ENCODE assay signal across 1 cellular context in genomic region chr6:3351837-3352524, GRCh38.
TF ChIP-seq lines count a peak whose summit lies in the region.

No MANE protein-coding gene starts in this region.

TF ChIP-seq in GM23338, 12 proteins besides CTCF, POLR2A, EP300 and RAD21 (continued from another document):
- TF ChIP-seq ZNF462 (CRISPR knock-in tag; IDR thresholded peaks at IDR 0.05) (no peak), NANOG (IDR thresholded peaks at IDR 0.05; ENCODE audit: borderline replicate concordance) (no peak), ZNF331 (CRISPR knock-in tag; IDR thresholded peaks at IDR 0.05; ENCODE audit: low read depth) (no peak), EZH2phosphoT487 (IDR thresholded peaks at IDR 0.05; ENCODE audit: unreplicated experiment) (no peak), POLR2AphosphoS5 (IDR thresholded peaks at IDR 0.05; ENCODE audit: low read depth) (no peak), REST (IDR thresholded peaks at IDR 0.05; ENCODE audit: unreplicated experiment) (no peak), ZNF114 (CRISPR knock-in tag; IDR thresholded peaks at IDR 0.05) (no peak), CREB1 (CRISPR knock-in tag; IDR thresholded peaks at IDR 0.05; ENCODE audit: low read depth) (no peak)
